1 cellular context compared by ENCODE assay signal in the genomic region with DNA sequence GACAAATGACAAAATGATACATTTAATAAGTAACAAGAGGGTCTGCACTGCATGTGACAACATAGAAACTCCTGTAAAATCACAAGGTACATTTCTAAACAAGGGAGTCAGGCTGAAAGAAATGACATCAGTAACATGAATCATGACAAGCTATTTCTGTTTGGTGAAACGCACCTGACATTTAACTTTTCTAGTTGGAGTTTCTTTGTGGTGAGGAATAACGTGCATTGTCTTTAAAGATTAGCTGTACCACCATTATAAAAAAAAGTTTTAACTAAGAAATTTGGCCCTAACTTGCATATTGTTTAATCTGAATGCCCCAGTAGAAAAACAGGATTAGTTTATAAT.
TF ChIP-seq lines count a peak whose summit lies in the region.

No MANE protein-coding gene starts in this region.

TF ChIP-seq in GM23338, 12 proteins besides CTCF, POLR2A, EP300 and RAD21 (continued from another document):
- TF ChIP-seq CREB1 (CRISPR knock-in tag; IDR thresholded peaks at IDR 0.05; ENCODE audit: low read depth) (no peak), ZNF114 (CRISPR knock-in tag; IDR thresholded peaks at IDR 0.05) (no peak), ZNF331 (CRISPR knock-in tag; IDR thresholded peaks at IDR 0.05; ENCODE audit: low read depth) (no peak), POLR2AphosphoS5 (IDR thresholded peaks at IDR 0.05; ENCODE audit: low read depth) (no peak), JUNB (IDR thresholded peaks at IDR 0.05; ENCODE audit: unreplicated experiment) (no peak), EZH2phosphoT487 (IDR thresholded peaks at IDR 0.05; ENCODE audit: unreplicated experiment) (no peak), EZH2 (IDR thresholded peaks at IDR 0.05; ENCODE audit: low read depth, unreplicated experiment) (no peak), NANOG (IDR thresholded peaks at IDR 0.05; ENCODE audit: borderline replicate concordance) (no peak), STAT1 (IDR thresholded peaks at IDR 0.05; ENCODE audit: unreplicated experiment) (no peak)
- TF ChIP-seq, protein P1, sequence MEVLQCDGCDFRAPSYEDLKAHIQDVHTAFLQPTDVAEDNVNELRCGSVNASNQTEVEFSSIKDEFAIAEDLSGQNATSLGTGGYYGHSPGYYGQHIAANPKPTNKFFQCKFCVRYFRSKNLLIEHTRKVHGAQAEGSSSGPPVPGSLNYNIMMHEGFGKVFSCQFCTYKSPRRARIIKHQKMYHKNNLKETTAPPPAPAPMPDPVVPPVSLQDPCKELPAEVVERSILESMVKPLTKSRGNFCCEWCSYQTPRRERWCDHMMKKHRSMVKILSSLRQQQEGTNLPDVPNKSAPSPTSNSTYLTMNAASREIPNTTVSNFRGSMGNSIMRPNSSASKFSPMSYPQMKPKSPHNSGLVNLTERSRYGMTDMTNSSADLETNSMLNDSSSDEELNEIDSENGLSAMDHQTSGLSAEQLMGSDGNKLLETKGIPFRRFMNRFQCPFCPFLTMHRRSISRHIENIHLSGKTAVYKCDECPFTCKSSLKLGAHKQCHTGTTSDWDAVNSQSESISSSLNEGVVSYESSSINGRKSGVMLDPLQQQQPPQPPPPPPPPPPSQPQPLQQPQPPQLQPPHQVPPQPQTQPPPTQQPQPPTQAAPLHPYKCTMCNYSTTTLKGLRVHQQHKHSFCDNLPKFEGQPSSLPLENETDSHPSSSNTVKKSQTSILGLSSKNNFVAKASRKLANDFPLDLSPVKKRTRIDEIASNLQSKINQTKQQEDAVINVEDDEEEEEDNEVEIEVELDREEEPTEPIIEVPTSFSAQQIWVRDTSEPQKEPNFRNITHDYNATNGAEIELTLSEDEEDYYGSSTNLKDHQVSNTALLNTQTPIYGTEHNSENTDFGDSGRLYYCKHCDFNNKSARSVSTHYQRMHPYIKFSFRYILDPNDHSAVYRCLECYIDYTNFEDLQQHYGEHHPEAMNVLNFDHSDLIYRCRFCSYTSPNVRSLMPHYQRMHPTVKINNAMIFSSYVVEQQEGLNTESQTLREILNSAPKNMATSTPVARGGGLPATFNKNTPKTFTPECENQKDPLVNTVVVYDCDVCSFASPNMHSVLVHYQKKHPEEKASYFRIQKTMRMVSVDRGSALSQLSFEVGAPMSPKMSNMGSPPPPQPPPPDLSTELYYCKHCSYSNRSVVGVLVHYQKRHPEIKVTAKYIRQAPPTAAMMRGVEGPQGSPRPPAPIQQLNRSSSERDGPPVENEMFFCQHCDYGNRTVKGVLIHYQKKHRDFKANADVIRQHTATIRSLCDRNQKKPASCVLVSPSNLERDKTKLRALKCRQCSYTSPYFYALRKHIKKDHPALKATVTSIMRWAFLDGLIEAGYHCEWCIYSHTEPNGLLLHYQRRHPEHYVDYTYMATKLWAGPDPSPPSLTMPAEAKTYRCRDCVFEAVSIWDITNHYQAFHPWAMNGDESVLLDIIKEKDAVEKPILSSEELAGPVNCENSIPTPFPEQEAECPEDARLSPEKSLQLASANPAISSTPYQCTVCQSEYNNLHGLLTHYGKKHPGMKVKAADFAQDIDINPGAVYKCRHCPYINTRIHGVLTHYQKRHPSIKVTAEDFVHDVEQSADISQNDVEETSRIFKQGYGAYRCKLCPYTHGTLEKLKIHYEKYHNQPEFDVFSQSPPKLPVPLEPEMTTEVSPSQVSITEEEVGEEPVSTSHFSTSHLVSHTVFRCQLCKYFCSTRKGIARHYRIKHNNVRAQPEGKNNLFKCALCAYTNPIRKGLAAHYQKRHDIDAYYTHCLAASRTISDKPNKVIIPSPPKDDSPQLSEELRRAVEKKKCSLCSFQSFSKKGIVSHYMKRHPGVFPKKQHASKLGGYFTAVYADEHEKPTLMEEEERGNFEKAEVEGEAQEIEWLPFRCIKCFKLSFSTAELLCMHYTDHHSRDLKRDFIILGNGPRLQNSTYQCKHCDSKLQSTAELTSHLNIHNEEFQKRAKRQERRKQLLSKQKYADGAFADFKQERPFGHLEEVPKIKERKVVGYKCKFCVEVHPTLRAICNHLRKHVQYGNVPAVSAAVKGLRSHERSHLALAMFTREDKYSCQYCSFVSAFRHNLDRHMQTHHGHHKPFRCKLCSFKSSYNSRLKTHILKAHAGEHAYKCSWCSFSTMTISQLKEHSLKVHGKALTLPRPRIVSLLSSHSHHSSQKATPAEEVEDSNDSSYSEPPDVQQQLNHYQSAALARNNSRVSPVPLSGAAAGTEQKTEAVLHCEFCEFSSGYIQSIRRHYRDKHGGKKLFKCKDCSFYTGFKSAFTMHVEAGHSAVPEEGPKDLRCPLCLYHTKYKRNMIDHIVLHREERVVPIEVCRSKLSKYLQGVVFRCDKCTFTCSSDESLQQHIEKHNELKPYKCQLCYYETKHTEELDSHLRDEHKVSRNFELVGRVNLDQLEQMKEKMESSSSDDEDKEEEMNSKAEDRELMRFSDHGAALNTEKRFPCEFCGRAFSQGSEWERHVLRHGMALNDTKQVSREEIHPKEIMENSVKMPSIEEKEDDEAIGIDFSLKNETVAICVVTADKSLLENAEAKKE (CRISPR knock-in tag; IDR thresholded peaks at IDR 0.05): no peak
